ENCODE assay signal across 13 cellular contexts in the genomic region with DNA sequence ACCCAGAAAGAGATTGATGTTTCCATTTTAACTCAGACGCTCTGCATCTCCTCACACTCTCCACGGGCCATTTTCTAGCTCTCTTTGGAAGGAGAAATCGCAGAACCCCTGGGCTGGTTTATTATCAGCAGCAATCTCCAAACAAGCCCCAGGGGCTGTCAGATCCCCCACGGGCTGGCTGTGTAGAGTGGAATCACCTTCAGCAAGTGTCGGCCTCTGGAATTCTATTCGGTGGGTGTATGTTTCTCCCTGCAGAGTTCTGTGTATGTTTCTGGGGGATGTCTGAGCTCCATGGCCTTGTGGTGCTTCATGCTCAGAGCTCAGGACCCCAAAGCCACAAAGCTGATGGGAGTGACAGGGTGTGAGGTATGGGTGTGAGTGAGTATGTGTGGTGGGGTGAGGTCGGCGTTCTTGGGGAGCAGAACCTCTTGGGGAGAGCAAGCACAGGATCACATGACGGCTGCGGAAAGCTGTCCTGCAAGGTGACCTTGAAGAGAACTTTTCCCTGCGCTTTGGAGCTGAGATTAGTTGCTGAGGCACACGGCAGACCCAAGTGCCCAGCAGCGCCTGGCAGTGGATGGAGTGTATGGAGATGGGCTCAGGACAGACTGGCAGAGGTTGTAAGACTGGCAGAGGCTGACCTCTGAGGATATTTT. TPM values are rescaled to one million over a fixed set of nuclear protein-coding genes. Genes with fewer than 3 reads are reported as not detected.
A peak's percentile ranks its signal among the peaks of the same experiment; 100 is the strongest.
DNase-seq lines count a peak whose midpoint lies in the region; ATAC-seq and TF ChIP-seq lines count a peak whose summit lies in the region.
"Had no signal": no experiment of that assay in that cellular context is flagged by ENCODE, and none has a peak within 500 bp of the region (broad histone marks: within the 10 kb centered on the region; RNA-seq: fewer than 3 reads in every experiment).

No MANE protein-coding gene starts in this region.

- H3K4me1 ChIP-seq in ascending aorta (peaks cover 18 to 19% of the 10 kb centered on the region in 2 donors), right cardiac atrium (ENCODE audit: control insufficient read depth, insufficient read depth, low read length) (peaks cover 4% of the 10 kb centered on the region)

- TF ChIP-seq CTCF in ascending aorta (IDR thresholded peaks at IDR 0.05), result no peak
- no peak for TF ChIP-seq CTCF in retinal pigment epithelial cell (conservative IDR thresholded peaks at IDR 0.05; ENCODE audit: low read depth, low read length)

- no peak overlapping the region for H3K4me3 Mint-ChIP-seq in activated T-cell treated with anti-CD3 and anti-CD28 coated beads, Interleukin-2, amount 50 U/mL, for 72 hours

- peak overlapping the region; percentile 83 to 92 for H3K27ac ChIP-seq in ascending aorta
- peak overlapping the region; percentile 79 for H3K27ac ChIP-seq in right cardiac atrium (ENCODE audit: low read length)

- H3K9me3 Mint-ChIP-seq in activated T-cell treated with anti-CD3 and anti-CD28 coated beads, Interleukin-2, amount 50 U/mL, for 72 hours, result no peaks in the 10 kb centered on the region

- H3K27ac Mint-ChIP-seq in activated T-cell treated with anti-CD3 and anti-CD28 coated beads, Interleukin-2, amount 50 U/mL, for 72 hours, result no peak overlapping the region

- peak overlapping the region; percentile 44 to 59 for H3K4me3 ChIP-seq in ascending aorta
- peak overlapping the region; percentile 11 for H3K4me3 ChIP-seq in right cardiac atrium (ENCODE audit: low read length)
- H3K4me3 ChIP-seq in retinal pigment epithelial cell (ENCODE audit: low read length), result peak overlapping the region; percentile 50

- peak; percentile 8 for DNase-seq in AG20443 (ENCODE audit: low spot score)
- DNase-seq in ascending aorta (ENCODE audit: low spot score in 2 of 2), result peak in 1 of 2 donors; percentile 47
- DNase-seq in right cardiac atrium, result peak in 1 of 3 donors; percentile 57
- no peak for DNase-seq in retinal pigment epithelial cell (ENCODE audit: low read depth)
- DNase-seq in NCI-H345 (lab: John Stamatoyannopoulos, UW), result no peak
- DNase-seq in HPDE6-E6E7 (ENCODE audit: extremely low spot score), result no peak
- no peak for DNase-seq in activated T-cell treated with anti-CD3 and anti-CD28 coated beads, Interleukin-2, amount 50 U/mL, for 72 hours
- DNase-seq: activated CD4-positive, alpha-beta T cell treated with anti-CD3 and anti-CD28 coated beads for 4 hours; activated effector memory CD4-positive, alpha-beta T cell treated with Interleukin-2 at 50 U/mL for 16 hours; glutamatergic neuron; NCI-H526 treated with DMSO at 0.1 percent for 48 hours; small intestine had no signal

- H3K9me3 ChIP-seq in ascending aorta, result no peaks in the 10 kb centered on the region
- H3K9me3 ChIP-seq in right cardiac atrium (ENCODE audit: control insufficient read depth, low read length), result no peaks in the 10 kb centered on the region

- ATAC-seq in right cardiac atrium (peak; percentile 47 to 52), GM21381 (IDR thresholded peaks at IDR 0.05; ENCODE audit: unreplicated experiment) (no peak)
- no peak for ATAC-seq in activated T-cell treated with anti-CD3 and anti-CD28 coated beads, Interleukin-2, amount 50 U/mL, for 72 hours (replicated peaks in 1 of 2)

- H3K27me3 ChIP-seq in ascending aorta (no peaks in the 10 kb centered on the region), right cardiac atrium (ENCODE audit: control insufficient read depth, insufficient read depth) (no peaks in the 10 kb centered on the region)

- H3K4me1 Mint-ChIP-seq in activated T-cell treated with anti-CD3 and anti-CD28 coated beads, Interleukin-2, amount 50 U/mL, for 72 hours (ENCODE audit: low read depth), result peaks cover 2% of the 10 kb centered on the region

- no peaks in the 10 kb centered on the region for H3K27me3 Mint-ChIP-seq in activated T-cell treated with anti-CD3 and anti-CD28 coated beads, Interleukin-2, amount 50 U/mL, for 72 hours (ENCODE audit: low read depth)

- no peaks in the 10 kb centered on the region for H3K36me3 ChIP-seq in ascending aorta

- 45% methylated on average over 13 of the region's 13 CpGs for WGBS in right cardiac atrium

- H3K36me3 Mint-ChIP-seq in activated T-cell treated with anti-CD3 and anti-CD28 coated beads, Interleukin-2, amount 50 U/mL, for 72 hours (ENCODE audit: insufficient read depth in 2 of 2), result no peaks in the 10 kb centered on the region

- intact Hi-C loops in ascending aorta (cut with DNase I), result loop anchor here (1.0 to 5.0 kb wide), 3 partner anchors 33 to 276 kb away; partner anchors contain the start of gene TTC4
- intact Hi-C loops in right cardiac atrium (cut with DNase I), result loop anchor here in 1 of 4 donors (5.0 kb wide), 1 partner anchor 34 kb away; no protein-coding TSS in a partner anchor

RNA-seq across cellular contexts. Expression of gene ACOT11, which starts 0.5 kb away (rescaled TPM):
- total RNA-seq in ascending aorta (30.4 TPM), right cardiac atrium (10 to 100 TPM; 14.4 to 32.7 (median 28.7) TPM)
- polyA plus RNA-seq in right cardiac atrium, result 16.7 TPM
- 1 to 10 TPM; 1.4 to 1.5 TPM for total RNA-seq in activated T-cell treated with anti-CD3 and anti-CD28 coated beads, Interleukin-2, amount 50 U/mL, for 72 hours

Comparison
In these comparisons a context has a peak if more than half of its experiments do, and no peak if none do; other contexts are left out.
1. ATAC-seq: peak in right cardiac atrium (2 of 2); none in GM21381 (single experiment) and activated T-cell treated with anti-CD3 and anti-CD28 coated beads, Interleukin-2, amount 50 U/mL, for 72 hours (0 of 2).
2. RNA of gene ACOT11, which starts 0.5 kb away (total RNA-seq): 14.4 to 32.7 TPM in right cardiac atrium and 30.4 TPM in ascending aorta (single experiment); 1.4 to 1.5 TPM in activated T-cell treated with anti-CD3 and anti-CD28 coated beads, Interleukin-2, amount 50 U/mL, for 72 hours; every median in the first group is over 4 times any median in the second.
3. Peak in every context shown above with its lines, with median percentiles within 50 percentile points of each other: H3K4me3 ChIP-seq.